ENCODE assay signal across 1 cellular context in the genomic region with DNA sequence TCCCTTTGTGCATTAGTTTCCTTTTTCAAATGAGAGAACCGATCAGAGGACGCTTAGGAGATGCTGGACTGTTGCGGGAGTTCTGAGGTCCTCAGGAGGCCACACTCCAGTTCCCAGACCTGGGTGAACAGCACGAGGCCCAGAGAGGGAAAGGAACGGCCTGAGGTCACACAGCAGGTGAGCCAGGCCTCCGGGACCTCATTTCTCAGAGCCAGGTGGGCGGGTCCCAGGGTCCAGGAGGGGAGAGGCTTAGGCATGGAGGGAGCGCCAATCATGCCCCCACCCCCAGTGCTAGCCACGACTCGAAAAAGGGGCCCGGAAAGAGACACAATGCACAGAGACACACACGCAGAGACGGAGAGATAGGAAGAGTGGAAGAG.
A peak's percentile ranks its signal among the peaks of the same experiment; 100 is the strongest.
TF ChIP-seq lines count a peak whose summit lies in the region.

No MANE protein-coding gene starts in this region.

TF ChIP-seq in HepG2, 621 proteins besides CTCF, POLR2A, EP300 and RAD21:
- TF ChIP-seq, protein P1, sequence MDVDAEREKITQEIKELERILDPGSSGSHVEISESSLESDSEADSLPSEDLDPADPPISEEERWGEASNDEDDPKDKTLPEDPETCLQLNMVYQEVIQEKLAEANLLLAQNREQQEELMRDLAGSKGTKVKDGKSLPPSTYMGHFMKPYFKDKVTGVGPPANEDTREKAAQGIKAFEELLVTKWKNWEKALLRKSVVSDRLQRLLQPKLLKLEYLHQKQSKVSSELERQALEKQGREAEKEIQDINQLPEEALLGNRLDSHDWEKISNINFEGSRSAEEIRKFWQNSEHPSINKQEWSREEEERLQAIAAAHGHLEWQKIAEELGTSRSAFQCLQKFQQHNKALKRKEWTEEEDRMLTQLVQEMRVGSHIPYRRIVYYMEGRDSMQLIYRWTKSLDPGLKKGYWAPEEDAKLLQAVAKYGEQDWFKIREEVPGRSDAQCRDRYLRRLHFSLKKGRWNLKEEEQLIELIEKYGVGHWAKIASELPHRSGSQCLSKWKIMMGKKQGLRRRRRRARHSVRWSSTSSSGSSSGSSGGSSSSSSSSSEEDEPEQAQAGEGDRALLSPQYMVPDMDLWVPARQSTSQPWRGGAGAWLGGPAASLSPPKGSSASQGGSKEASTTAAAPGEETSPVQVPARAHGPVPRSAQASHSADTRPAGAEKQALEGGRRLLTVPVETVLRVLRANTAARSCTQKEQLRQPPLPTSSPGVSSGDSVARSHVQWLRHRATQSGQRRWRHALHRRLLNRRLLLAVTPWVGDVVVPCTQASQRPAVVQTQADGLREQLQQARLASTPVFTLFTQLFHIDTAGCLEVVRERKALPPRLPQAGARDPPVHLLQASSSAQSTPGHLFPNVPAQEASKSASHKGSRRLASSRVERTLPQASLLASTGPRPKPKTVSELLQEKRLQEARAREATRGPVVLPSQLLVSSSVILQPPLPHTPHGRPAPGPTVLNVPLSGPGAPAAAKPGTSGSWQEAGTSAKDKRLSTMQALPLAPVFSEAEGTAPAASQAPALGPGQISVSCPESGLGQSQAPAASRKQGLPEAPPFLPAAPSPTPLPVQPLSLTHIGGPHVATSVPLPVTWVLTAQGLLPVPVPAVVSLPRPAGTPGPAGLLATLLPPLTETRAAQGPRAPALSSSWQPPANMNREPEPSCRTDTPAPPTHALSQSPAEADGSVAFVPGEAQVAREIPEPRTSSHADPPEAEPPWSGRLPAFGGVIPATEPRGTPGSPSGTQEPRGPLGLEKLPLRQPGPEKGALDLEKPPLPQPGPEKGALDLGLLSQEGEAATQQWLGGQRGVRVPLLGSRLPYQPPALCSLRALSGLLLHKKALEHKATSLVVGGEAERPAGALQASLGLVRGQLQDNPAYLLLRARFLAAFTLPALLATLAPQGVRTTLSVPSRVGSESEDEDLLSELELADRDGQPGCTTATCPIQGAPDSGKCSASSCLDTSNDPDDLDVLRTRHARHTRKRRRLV (CRISPR knock-in tag; IDR thresholded peaks at IDR 0.05), result no peak
- TF ChIP-seq PCBP1 (IDR thresholded peaks at IDR 0.05; ENCODE audit: borderline replicate concordance, low read depth, low read length) (no peak), ZNF558 (CRISPR knock-in tag; IDR thresholded peaks at IDR 0.05; ENCODE audit: borderline replicate concordance) (no peak), ZNF768 (CRISPR knock-in tag; IDR thresholded peaks at IDR 0.05) (peak; percentile 99), ZNF331 (CRISPR knock-in tag; IDR thresholded peaks at IDR 0.05) (no peak), ZBTB42 (CRISPR knock-in tag; IDR thresholded peaks at IDR 0.05) (no peak), ZNF292 (CRISPR knock-in tag; IDR thresholded peaks at IDR 0.05; ENCODE audit: borderline replicate concordance, low read depth) (no peak), YY1 (IDR thresholded peaks at IDR 0.05; ENCODE audit: insufficient read depth, insufficient replicate concordance, low read depth, low read length) (no peak), ZMYM3 (CRISPR knock-in tag; IDR thresholded peaks at IDR 0.05) (peak; percentile 90), ZNF33B (CRISPR knock-in tag; IDR thresholded peaks at IDR 0.05) (no peak)
- TF ChIP-seq, protein P2, sequence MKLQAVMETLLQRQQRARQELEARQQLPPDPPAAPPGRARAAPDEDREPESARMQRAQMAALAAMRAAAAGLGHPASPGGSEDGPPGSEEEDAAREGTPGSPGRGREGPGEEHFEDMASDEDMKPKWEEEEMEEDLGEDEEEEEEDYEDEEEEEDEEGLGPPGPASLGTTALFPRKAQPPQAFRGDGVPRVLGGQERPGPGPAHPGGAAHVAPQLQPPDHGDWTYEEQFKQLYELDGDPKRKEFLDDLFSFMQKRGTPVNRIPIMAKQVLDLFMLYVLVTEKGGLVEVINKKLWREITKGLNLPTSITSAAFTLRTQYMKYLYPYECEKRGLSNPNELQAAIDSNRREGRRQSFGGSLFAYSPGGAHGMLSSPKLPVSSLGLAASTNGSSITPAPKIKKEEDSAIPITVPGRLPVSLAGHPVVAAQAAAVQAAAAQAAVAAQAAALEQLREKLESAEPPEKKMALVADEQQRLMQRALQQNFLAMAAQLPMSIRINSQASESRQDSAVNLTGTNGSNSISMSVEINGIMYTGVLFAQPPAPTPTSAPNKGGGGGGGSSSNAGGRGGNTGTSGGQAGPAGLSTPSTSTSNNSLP (IDR thresholded peaks at IDR 0.05; ENCODE audit: low read depth, low read length), result no peak
- TF ChIP-seq, protein P3, sequence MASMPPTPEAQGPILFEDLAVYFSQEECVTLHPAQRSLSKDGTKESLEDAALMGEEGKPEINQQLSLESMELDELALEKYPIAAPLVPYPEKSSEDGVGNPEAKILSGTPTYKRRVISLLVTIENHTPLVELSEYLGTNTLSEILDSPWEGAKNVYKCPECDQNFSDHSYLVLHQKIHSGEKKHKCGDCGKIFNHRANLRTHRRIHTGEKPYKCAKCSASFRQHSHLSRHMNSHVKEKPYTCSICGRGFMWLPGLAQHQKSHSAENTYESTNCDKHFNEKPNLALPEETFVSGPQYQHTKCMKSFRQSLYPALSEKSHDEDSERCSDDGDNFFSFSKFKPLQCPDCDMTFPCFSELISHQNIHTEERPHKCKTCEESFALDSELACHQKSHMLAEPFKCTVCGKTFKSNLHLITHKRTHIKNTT (CRISPR knock-in tag; IDR thresholded peaks at IDR 0.05), result no peak
- TF ChIP-seq, protein P4, sequence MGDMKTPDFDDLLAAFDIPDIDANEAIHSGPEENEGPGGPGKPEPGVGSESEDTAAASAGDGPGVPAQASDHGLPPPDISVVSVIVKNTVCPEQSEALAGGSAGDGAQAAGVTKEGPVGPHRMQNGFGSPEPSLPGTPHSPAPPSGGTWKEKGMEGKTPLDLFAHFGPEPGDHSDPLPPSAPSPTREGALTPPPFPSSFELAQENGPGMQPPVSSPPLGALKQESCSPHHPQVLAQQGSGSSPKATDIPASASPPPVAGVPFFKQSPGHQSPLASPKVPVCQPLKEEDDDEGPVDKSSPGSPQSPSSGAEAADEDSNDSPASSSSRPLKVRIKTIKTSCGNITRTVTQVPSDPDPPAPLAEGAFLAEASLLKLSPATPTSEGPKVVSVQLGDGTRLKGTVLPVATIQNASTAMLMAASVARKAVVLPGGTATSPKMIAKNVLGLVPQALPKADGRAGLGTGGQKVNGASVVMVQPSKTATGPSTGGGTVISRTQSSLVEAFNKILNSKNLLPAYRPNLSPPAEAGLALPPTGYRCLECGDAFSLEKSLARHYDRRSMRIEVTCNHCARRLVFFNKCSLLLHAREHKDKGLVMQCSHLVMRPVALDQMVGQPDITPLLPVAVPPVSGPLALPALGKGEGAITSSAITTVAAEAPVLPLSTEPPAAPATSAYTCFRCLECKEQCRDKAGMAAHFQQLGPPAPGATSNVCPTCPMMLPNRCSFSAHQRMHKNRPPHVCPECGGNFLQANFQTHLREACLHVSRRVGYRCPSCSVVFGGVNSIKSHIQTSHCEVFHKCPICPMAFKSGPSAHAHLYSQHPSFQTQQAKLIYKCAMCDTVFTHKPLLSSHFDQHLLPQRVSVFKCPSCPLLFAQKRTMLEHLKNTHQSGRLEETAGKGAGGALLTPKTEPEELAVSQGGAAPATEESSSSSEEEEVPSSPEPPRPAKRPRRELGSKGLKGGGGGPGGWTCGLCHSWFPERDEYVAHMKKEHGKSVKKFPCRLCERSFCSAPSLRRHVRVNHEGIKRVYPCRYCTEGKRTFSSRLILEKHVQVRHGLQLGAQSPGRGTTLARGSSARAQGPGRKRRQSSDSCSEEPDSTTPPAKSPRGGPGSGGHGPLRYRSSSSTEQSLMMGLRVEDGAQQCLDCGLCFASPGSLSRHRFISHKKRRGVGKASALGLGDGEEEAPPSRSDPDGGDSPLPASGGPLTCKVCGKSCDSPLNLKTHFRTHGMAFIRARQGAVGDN (CRISPR knock-in tag; IDR thresholded peaks at IDR 0.05), result peak; percentile 1; the same call in 1 of the 2 replicates
- TF ChIP-seq, protein P5, sequence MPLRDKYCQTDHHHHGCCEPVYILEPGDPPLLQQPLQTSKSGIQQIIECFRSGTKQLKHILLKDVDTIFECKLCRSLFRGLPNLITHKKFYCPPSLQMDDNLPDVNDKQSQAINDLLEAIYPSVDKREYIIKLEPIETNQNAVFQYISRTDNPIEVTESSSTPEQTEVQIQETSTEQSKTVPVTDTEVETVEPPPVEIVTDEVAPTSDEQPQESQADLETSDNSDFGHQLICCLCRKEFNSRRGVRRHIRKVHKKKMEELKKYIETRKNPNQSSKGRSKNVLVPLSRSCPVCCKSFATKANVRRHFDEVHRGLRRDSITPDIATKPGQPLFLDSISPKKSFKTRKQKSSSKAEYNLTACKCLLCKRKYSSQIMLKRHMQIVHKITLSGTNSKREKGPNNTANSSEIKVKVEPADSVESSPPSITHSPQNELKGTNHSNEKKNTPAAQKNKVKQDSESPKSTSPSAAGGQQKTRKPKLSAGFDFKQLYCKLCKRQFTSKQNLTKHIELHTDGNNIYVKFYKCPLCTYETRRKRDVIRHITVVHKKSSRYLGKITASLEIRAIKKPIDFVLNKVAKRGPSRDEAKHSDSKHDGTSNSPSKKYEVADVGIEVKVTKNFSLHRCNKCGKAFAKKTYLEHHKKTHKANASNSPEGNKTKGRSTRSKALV (CRISPR knock-in tag; IDR thresholded peaks at IDR 0.05), result no peak
